Comparison of ENCODE assay signal across 19 cellular contexts in the genomic region with DNA sequence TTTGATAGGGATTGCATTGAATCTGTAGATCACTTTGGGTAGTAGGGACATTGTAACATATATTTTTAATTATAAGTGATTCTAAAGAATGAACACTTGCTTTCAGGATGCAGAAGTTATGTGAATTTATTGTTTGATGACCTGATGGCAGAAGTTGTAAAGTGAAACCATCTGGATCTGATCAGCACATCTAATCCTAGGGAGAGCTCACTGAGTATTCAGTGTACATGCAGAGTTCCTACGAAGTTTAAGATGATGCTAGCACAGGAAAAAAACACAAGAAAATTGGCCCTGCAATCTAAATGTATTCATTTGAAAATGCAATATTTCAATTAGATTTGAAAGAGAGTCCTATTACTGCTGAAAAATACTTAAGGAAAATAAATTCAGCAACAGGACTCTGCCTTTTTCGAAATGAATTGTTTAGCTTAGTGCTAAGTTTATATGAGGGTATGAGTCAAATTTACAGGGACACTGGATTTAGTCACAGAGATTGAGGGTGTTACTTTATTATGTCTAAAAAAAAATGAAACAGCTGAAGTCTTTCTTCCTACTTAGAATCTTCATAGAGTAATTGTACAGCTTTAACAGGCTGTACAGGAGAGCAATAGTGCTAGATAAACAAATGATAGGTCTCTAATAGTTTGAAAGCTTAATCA.
A peak's percentile ranks its signal among the peaks of the same experiment; 100 is the strongest.
DNase-seq lines count a peak whose midpoint lies in the region; ATAC-seq and TF ChIP-seq lines count a peak whose summit lies in the region.
"Had no signal": no experiment of that assay in that cellular context is flagged by ENCODE, and none has a peak within 500 bp of the region (broad histone marks: within the 10 kb centered on the region; RNA-seq: fewer than 3 reads in every experiment).

No MANE protein-coding gene starts in this region.

- no peak overlapping the region for H3K9ac ChIP-seq in fibroblast of lung (ENCODE audit: insufficient read depth, low read length)

- DNase-seq in A673 (ENCODE audit: low spot score) = peak; percentile 39
- peak in 1 of 2 donors; percentile 67 for DNase-seq in fibroblast of lung (ENCODE audit: low read depth in 2 of 2)
- DNase-seq in myocyte (ENCODE audit: low read depth) = peak; percentile 18
- DNase-seq in SW 1271 (lab: John Stamatoyannopoulos, UW) = no peak
- DNase-seq in vagina (ENCODE audit: extremely low spot score in 2 of 2) = no peak
- no peak for DNase-seq in hepatocyte (ENCODE audit: low spot score)
- DNase-seq: DMS 273 treated with DMSO at 0.1 percent for 48 hours; H9; NCI-H1436; NCI-H2029; NCI-H2171; NCI-H446; NK-92 treated with Interleukin-12 subunit alpha and Interleukin-12 subunit beta, amount 100 ng/mL, for 24 hours; SIG-M5 had no signal

- H3K4me2 ChIP-seq in fibroblast of lung (ENCODE audit: extremely low read depth, insufficient read depth, low read length) = peak overlapping the region; percentile 40
- no peak overlapping the region for H3K4me2 ChIP-seq in hepatocyte

- H3K9me2 ChIP-seq in hepatocyte (replicated peaks; ENCODE audit: insufficient read depth) = no peaks in the 10 kb centered on the region

- TF ChIP-seq CTCF in A673 (conservative IDR thresholded peaks at IDR 0.05; ENCODE audit: low read depth, low read length) = no peak
- no peak for TF ChIP-seq CTCF in HEK293 (tag by site-specific recombination; IDR thresholded peaks at IDR 0.05)
- no peak for TF ChIP-seq CTCF in fibroblast of lung (conservative IDR thresholded peaks at IDR 0.05 in 1 of 2, IDR thresholded peaks at IDR 0.05 in 1 of 2; ENCODE audit: low read depth in 1 of 2, low read length in 2 of 2)
- no peak for TF ChIP-seq CTCF in vagina (IDR thresholded peaks at IDR 0.05)
- no peak for TF ChIP-seq CTCF in hepatocyte (IDR thresholded peaks at IDR 0.05; ENCODE audit: poor library complexity)

- intact Hi-C loops in A673 (cut with micrococcal nuclease; ENCODE audit: unreplicated experiment) (no loop called here), vagina (cut with DNase I) (no loop called here)

- no TSS peak for BruUV-seq in A673 (replicated peaks; lab: Mats Ljungman, UMichigan)

- H3K79me2 ChIP-seq in fibroblast of lung (ENCODE audit: control insufficient read depth, insufficient read depth, low read length) (no peaks in the 10 kb centered on the region), hepatocyte (no peaks in the 10 kb centered on the region)

- WGBS in hepatocyte (ENCODE audit: low lambda C conversion rate, missing lambda C conversion rate) = 52% methylated on average over 2 of the region's 2 CpGs

- ATAC-seq in GM21717 (IDR thresholded peaks at IDR 0.05; ENCODE audit: unreplicated experiment) = no peak

- POLR2A ChIA-PET in A673 (lab: Charles Lee; ENCODE audit: low non-redundant PET) = no interaction called here
- POLR2A ChIA-PET in HEK293 (lab: Yijun Ruan, JAX) = no interaction called here

- CTCF ChIA-PET in A673 (lab: Charles Lee) = no interaction called here
- CTCF ChIA-PET in HEK293 (lab: Yijun Ruan, JAX) = no interaction called here

- H2AFZ ChIP-seq in fibroblast of lung (ENCODE audit: low read length) (no peak overlapping the region), hepatocyte (no peak overlapping the region)

- H3K9me3 ChIP-seq in A673 (ENCODE audit: low read depth, low read length, poor library complexity, severe bottlenecking) = peaks cover 16% of the 10 kb centered on the region
- H3K9me3 ChIP-seq in HEK293 (ENCODE audit: control insufficient read depth, insufficient read depth, low read depth, low read length) = no peaks in the 10 kb centered on the region
- no peaks in the 10 kb centered on the region for H3K9me3 ChIP-seq in fibroblast of lung (ENCODE audit: control insufficient read depth, insufficient read depth, low read depth, low read length)
- peaks cover 5% of the 10 kb centered on the region for H3K9me3 ChIP-seq in vagina
- H3K9me3 ChIP-seq in hepatocyte (ENCODE audit: low read depth) = peaks cover 9% of the 10 kb centered on the region

- H3K27ac ChIP-seq in A673 (ENCODE audit: low read depth, low read length, poor library complexity, severe bottlenecking) = peak overlapping the region; percentile 28
- H3K27ac ChIP-seq in HEK293 (ENCODE audit: extremely low read depth, low read depth, low read length) = no peak overlapping the region
- no peak overlapping the region for H3K27ac ChIP-seq in fibroblast of lung (ENCODE audit: insufficient read depth, low read length)
- no peak overlapping the region for H3K27ac ChIP-seq in vagina
- no peak overlapping the region for H3K27ac ChIP-seq in hepatocyte
- H3K27ac ChIP-seq: 22Rv1, C4-2B, HL-60 had no signal

- no peak overlapping the region for H3K4me3 ChIP-seq in A673 (ENCODE audit: low read depth, low read length, poor library complexity, severe bottlenecking)
- H3K4me3 ChIP-seq in HEK293 (ENCODE audit: low read depth, low read length) = no peak overlapping the region
- H3K4me3 ChIP-seq in fibroblast of lung (replicated peaks in 1 of 4; ENCODE audit: control extremely low read depth in 1 of 4, insufficient read depth in 1 of 4, low read depth in 3 of 4, low read length in 4 of 4) = peak overlapping the region in 1 of 4 experiments; percentile 10
- no peak overlapping the region for H3K4me3 ChIP-seq in vagina
- no peak overlapping the region for H3K4me3 ChIP-seq in hepatocyte

- H3K27me3 ChIP-seq in A673 (replicated peaks; ENCODE audit: insufficient read depth, low read depth, low read length, poor library complexity) (no peaks in the 10 kb centered on the region), fibroblast of lung (ENCODE audit: control insufficient read depth, insufficient read depth, low read length) (no peaks in the 10 kb centered on the region), vagina (no peaks in the 10 kb centered on the region), hepatocyte (no peaks in the 10 kb centered on the region)

- H4K20me1 ChIP-seq in fibroblast of lung (ENCODE audit: control insufficient read depth, extremely low read depth, insufficient read depth, low read length) = no peaks in the 10 kb centered on the region
- no peaks in the 10 kb centered on the region for H4K20me1 ChIP-seq in hepatocyte (ENCODE audit: insufficient read depth, poor library complexity, severe bottlenecking)

- no peaks in the 10 kb centered on the region for H3K36me3 ChIP-seq in A673 (ENCODE audit: insufficient read depth, low read length, poor library complexity, severe bottlenecking)
- H3K36me3 ChIP-seq in HEK293 (ENCODE audit: control insufficient read depth in 2 of 2, insufficient read depth in 1 of 2, low read length in 2 of 2) = no peaks in the 10 kb centered on the region
- H3K36me3 ChIP-seq in fibroblast of lung (ENCODE audit: control insufficient read depth, insufficient read depth, low read length) = no peaks in the 10 kb centered on the region
- H3K36me3 ChIP-seq in vagina = no peaks in the 10 kb centered on the region
- no peaks in the 10 kb centered on the region for H3K36me3 ChIP-seq in hepatocyte (replicated peaks; ENCODE audit: insufficient read depth, low read depth)

- H3K4me1 ChIP-seq in A673 (ENCODE audit: insufficient read depth, low read length, poor library complexity, severe bottlenecking) = peaks cover 6% of the 10 kb centered on the region
- no peaks in the 10 kb centered on the region for H3K4me1 ChIP-seq in HEK293 (ENCODE audit: control insufficient read depth, insufficient read depth, low read length)
- no peaks in the 10 kb centered on the region for H3K4me1 ChIP-seq in fibroblast of lung (ENCODE audit: control insufficient read depth, extremely low read depth, insufficient read depth, low read length)
- H3K4me1 ChIP-seq in vagina = no peaks in the 10 kb centered on the region
- peaks cover 4% of the 10 kb centered on the region for H3K4me1 ChIP-seq in hepatocyte (ENCODE audit: insufficient read depth)

- no peak for TF ChIP-seq POLR2A in vagina (IDR thresholded peaks at IDR 0.05)

TF ChIP-seq in HEK293, 187 proteins besides CTCF, POLR2A, EP300 and RAD21:
- TF ChIP-seq ZNF555 (tag by site-specific recombination; conservative IDR thresholded peaks at IDR 0.05) (no peak), ZNF473 (tag by site-specific recombination; IDR thresholded peaks at IDR 0.05) (no peak), ZNF426 (tag by site-specific recombination; IDR thresholded peaks at IDR 0.05) (no peak), ZNF514 (tag by site-specific recombination; IDR thresholded peaks at IDR 0.05) (no peak), SETDB1 (IDR thresholded peaks at IDR 0.05; ENCODE audit: insufficient read length, low read length) (peak; percentile 7)
- TF ChIP-seq, protein P1, sequence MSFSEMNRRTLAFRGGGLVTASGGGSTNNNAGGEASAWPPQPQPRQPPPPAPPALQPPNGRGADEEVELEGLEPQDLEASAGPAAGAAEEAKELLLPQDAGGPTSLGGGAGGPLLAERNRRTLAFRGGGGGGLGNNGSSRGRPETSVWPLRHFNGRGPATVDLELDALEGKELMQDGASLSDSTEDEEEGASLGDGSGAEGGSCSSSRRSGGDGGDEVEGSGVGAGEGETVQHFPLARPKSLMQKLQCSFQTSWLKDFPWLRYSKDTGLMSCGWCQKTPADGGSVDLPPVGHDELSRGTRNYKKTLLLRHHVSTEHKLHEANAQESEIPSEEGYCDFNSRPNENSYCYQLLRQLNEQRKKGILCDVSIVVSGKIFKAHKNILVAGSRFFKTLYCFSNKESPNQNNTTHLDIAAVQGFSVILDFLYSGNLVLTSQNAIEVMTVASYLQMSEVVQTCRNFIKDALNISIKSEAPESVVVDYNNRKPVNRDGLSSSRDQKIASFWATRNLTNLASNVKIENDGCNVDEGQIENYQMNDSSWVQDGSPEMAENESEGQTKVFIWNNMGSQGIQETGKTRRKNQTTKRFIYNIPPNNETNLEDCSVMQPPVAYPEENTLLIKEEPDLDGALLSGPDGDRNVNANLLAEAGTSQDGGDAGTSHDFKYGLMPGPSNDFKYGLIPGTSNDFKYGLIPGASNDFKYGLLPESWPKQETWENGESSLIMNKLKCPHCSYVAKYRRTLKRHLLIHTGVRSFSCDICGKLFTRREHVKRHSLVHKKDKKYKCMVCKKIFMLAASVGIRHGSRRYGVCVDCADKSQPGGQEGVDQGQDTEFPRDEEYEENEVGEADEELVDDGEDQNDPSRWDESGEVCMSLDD (tag by site-specific recombination; IDR thresholded peaks at IDR 0.05) = no peak

Comparison
In these comparisons a context has a peak if more than half of its experiments do, and no peak if none do; other contexts are left out.
1. DNase-seq: peak in A673 (single experiment) and myocyte (single experiment); none in SW 1271 (0 of 2), vagina (0 of 2) and hepatocyte (single experiment).